Comparison of ENCODE assay signal across 11 cellular contexts in genomic region chr1:12180315-12180714, GRCh38. TPM values are rescaled to one million over a fixed set of nuclear protein-coding genes. Genes with fewer than 3 reads are reported as not detected.
DNase-seq lines count a peak whose midpoint lies in the region; ATAC-seq and TF ChIP-seq lines count a peak whose summit lies in the region.
"Had no signal": no experiment of that assay in that cellular context is flagged by ENCODE, and none has a peak within 500 bp of the region (broad histone marks: within the 10 kb centered on the region; RNA-seq: fewer than 3 reads in every experiment).

No MANE protein-coding gene starts in this region.

- ATAC-seq in Right ventricle myocardium inferior (peak; percentile 17), GM21360 (IDR thresholded peaks at IDR 0.05; ENCODE audit: unreplicated experiment) (no peak)

- no peaks in the 10 kb centered on the region for H3K36me3 ChIP-seq in mammary epithelial cell (ENCODE audit: insufficient read depth, low read length)
- no peaks in the 10 kb centered on the region for H3K36me3 ChIP-seq in HAP-1 (replicated peaks)
- H3K36me3 ChIP-seq: cardiac muscle cell had no signal

- H3K27ac Mint-ChIP-seq in MCF 10A (ENCODE audit: low read depth, unreplicated experiment) = peak overlapping the region; percentile 23

- no peak overlapping the region for H3K4me3 Mint-ChIP-seq in MCF 10A (ENCODE audit: unreplicated experiment)

- in situ Hi-C loops in mammary epithelial cell (cut with MboI; ENCODE audit: low sequenced_read_pairs in 2 of 2) (no loop called here), HAP-1 (cut with MboI; ENCODE audit: low sequenced_read_pairs) (no loop called here)

- BruUV-seq in MCF 10A (replicated peaks; lab: Mats Ljungman, UMichigan) (no TSS peak), mammary epithelial cell (replicated peaks; lab: Mats Ljungman, UMichigan) (no TSS peak)

- peaks cover 6% of the 10 kb centered on the region for H3K4me1 Mint-ChIP-seq in MCF 10A (ENCODE audit: insufficient read depth, unreplicated experiment)

- H3K9me3 ChIP-seq in mammary epithelial cell (replicated peaks; ENCODE audit: insufficient read depth, low read length) (no peaks in the 10 kb centered on the region), HAP-1 (no peaks in the 10 kb centered on the region)

- no peaks in the 10 kb centered on the region for H3K36me3 Mint-ChIP-seq in MCF 10A (ENCODE audit: insufficient read depth, unreplicated experiment)

- H4K20me1 ChIP-seq in mammary epithelial cell (ENCODE audit: insufficient read depth, low read length) = no peaks in the 10 kb centered on the region

- peaks cover 27% of the 10 kb centered on the region for H3K27me3 Mint-ChIP-seq in MCF 10A (ENCODE audit: insufficient read depth, unreplicated experiment)

- no peak overlapping the region for H3K4me2 ChIP-seq in mammary epithelial cell (ENCODE audit: insufficient read depth, low read depth, low read length)

- intact Hi-C loops in MCF 10A (cut with micrococcal nuclease) = no loop called here
- intact Hi-C loops in mammary epithelial cell (cut with micrococcal nuclease) = no loop called here
- intact Hi-C loops in Right ventricle myocardium inferior (cut with DNase I) = loop anchor here (5.0 kb wide), 1 partner anchor 38 kb away; no protein-coding TSS in a partner anchor

- 79% methylated on average over 9 of the region's 10 CpGs for WGBS in mammary epithelial cell (ENCODE audit: low coverage, missing lambda C conversion rate)

- no peaks in the 10 kb centered on the region for H3K9me3 Mint-ChIP-seq in MCF 10A (ENCODE audit: unreplicated experiment)

- H3K27ac ChIP-seq in mammary epithelial cell (ENCODE audit: insufficient read depth, low read depth, low read length) = no peak overlapping the region
- H3K27ac ChIP-seq: cardiac muscle cell had no signal

- no peak overlapping the region for H2AFZ ChIP-seq in mammary epithelial cell (ENCODE audit: low read depth, low read length)

- peaks cover 5% of the 10 kb centered on the region for H3K27me3 ChIP-seq in mammary epithelial cell (ENCODE audit: insufficient read depth, low read length)
- H3K27me3 ChIP-seq in HAP-1 (ENCODE audit: low read depth) = no peaks in the 10 kb centered on the region
- H3K27me3 ChIP-seq: cardiac muscle cell had no signal

- peaks cover 5% of the 10 kb centered on the region for H3K4me1 ChIP-seq in mammary epithelial cell (ENCODE audit: insufficient read depth, low read length)
- 0 out of 2 replicates have a peak, but pooled peaks cover 3% of the 10 kb centered on the region for H3K4me1 ChIP-seq in HAP-1

- TF ChIP-seq CTCF in MCF 10A (IDR thresholded peaks at IDR 0.05; ENCODE audit: unreplicated experiment) (no peak), mammary epithelial cell (conservative IDR thresholded peaks at IDR 0.05 in 1 of 2, IDR thresholded peaks at IDR 0.05 in 1 of 2; ENCODE audit: extremely low read depth in 1 of 2, insufficient read depth in 1 of 2, low read depth in 1 of 2, low read length in 2 of 2) (no peak)

- POLR2A ChIA-PET in MCF 10A (lab: Yijun Ruan, JAX) = no interaction called here

- dilution Hi-C loops in mammary epithelial cell (cut with HindIII; ENCODE audit: low sequenced_read_pairs) = no loop called here

- H3K4me3 ChIP-seq in mammary epithelial cell (replicated peaks in 1 of 3; ENCODE audit: insufficient read depth in 1 of 3, low read depth in 2 of 3, low read length in 3 of 3) (no peak overlapping the region), HAP-1 (no peak overlapping the region)
- H3K4me3 ChIP-seq: cardiac muscle cell had no signal

- no peaks in the 10 kb centered on the region for H3K79me2 ChIP-seq in mammary epithelial cell (ENCODE audit: insufficient read depth, low read length)

- peak; percentile 27 for DNase-seq in MCF 10A (ENCODE audit: unreplicated experiment)
- no peak for DNase-seq in mammary epithelial cell
- peak; percentile 88 for DNase-seq in Right ventricle myocardium inferior (ENCODE audit: missing footprints)
- DNase-seq in nucleus accumbens (lab: John Stamatoyannopoulos, UW) = peak in 29 of 56 donors; percentile 5 to 49 (median 19)
- no peak for DNase-seq in cerebellar cortex (ENCODE audit: low spot score)
- DNase-seq in mesenteric fat pad (ENCODE audit: low spot score) = no peak
- no peak for DNase-seq in HAP-1 (ENCODE audit: low spot score in 2 of 2)
- DNase-seq: glutamatergic neuron had no signal

- CTCF ChIA-PET in MCF 10A (lab: Yijun Ruan, JAX) (interaction anchor here (0.6 kb wide), 1 partner anchor 1146 kb away, joined by 3 read pairs; no protein-coding TSS in a partner anchor), mammary epithelial cell (lab: Charles Lee; ENCODE audit: low non-redundant PET) (no interaction called here)

- no peak overlapping the region for H3K9ac ChIP-seq in mammary epithelial cell (ENCODE audit: insufficient read depth, low read length)

RNA-seq across cellular contexts. Expression of gene TNFRSF1B, which starts 13.5 kb away (rescaled TPM):
- total RNA-seq in MCF 10A (2022) (0.22 TPM in 1 of 2 replicates, not detected in the other), mammary epithelial cell (under 1 TPM; under 0.01 to 0.09 TPM), Right ventricle myocardium inferior (19.0 TPM), mesenteric fat pad (95.6 TPM)
- polyA plus RNA-seq in mammary epithelial cell = 0.08 TPM
- polyA minus RNA-seq in mammary epithelial cell = not detected
- total RNA-seq: RPMI7951 had no signal
- polyA plus RNA-seq: cardiac muscle cell had no signal

RNA-seq across cellular contexts. Expression of gene VPS13D, which starts 49.5 kb away (rescaled TPM):
- 36.5 and 39.3 TPM in 2 replicates for total RNA-seq in MCF 10A (2022)
- total RNA-seq in mammary epithelial cell = 10 to 100 TPM; 57.3 to 64.7 TPM
- polyA plus RNA-seq in mammary epithelial cell = 15.2 TPM
- 73.6 TPM for polyA minus RNA-seq in mammary epithelial cell
- 105 TPM for total RNA-seq in Right ventricle myocardium inferior
- 143 TPM for total RNA-seq in mesenteric fat pad

Comparison
In these comparisons a context has a peak if more than half of its experiments do, and no peak if none do; other contexts are left out.
1. DNase-seq: peak in MCF 10A (single experiment), Right ventricle myocardium inferior (single experiment) and nucleus accumbens (29 of 56); none in mammary epithelial cell (single experiment), cerebellar cortex (single experiment), mesenteric fat pad (single experiment) and HAP-1 (0 of 2).
2. RNA of gene TNFRSF1B, which starts 13.5 kb away (total RNA-seq): 95.6 TPM in mesenteric fat pad (single experiment) and 19.0 TPM in Right ventricle myocardium inferior (single experiment); under 0.01 to 0.09 TPM in mammary epithelial cell and 0.22 TPM in MCF 10A; every median in the first group is over 10 times any median in the second.